ENCODE assay signal across 1 cellular context in the genomic region with DNA sequence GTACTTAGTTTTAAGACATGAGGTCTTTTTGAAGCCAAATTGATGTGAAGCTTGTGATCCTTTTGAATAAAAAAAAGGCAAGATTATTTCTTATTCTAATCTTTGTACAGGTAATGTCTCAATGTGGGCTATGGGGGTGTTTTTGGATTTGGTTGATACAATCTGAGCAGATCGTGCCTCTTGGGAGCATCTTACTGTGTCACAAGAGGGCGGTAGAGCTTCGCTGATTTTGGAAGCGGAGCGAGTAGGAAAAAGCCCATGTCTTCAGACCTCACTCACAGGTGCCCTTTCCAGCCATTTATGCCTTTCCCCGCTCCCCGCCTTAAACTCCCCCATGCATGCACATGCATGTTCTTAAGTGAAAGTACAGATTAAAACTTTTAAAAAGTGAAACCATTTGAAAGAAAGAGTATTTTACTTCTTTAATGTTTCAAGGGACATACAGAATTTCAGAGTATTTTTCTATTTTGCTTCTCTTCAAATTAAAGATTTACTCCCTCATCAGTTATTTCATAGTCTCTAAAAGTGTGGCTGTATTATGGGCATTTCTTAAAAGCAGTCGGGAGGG.
TF ChIP-seq lines count a peak whose summit lies in the region.

No MANE protein-coding gene starts in this region.

TF ChIP-seq in GM23338, 12 proteins besides CTCF, POLR2A, EP300 and RAD21 (continued from another document):
- TF ChIP-seq, protein P1, sequence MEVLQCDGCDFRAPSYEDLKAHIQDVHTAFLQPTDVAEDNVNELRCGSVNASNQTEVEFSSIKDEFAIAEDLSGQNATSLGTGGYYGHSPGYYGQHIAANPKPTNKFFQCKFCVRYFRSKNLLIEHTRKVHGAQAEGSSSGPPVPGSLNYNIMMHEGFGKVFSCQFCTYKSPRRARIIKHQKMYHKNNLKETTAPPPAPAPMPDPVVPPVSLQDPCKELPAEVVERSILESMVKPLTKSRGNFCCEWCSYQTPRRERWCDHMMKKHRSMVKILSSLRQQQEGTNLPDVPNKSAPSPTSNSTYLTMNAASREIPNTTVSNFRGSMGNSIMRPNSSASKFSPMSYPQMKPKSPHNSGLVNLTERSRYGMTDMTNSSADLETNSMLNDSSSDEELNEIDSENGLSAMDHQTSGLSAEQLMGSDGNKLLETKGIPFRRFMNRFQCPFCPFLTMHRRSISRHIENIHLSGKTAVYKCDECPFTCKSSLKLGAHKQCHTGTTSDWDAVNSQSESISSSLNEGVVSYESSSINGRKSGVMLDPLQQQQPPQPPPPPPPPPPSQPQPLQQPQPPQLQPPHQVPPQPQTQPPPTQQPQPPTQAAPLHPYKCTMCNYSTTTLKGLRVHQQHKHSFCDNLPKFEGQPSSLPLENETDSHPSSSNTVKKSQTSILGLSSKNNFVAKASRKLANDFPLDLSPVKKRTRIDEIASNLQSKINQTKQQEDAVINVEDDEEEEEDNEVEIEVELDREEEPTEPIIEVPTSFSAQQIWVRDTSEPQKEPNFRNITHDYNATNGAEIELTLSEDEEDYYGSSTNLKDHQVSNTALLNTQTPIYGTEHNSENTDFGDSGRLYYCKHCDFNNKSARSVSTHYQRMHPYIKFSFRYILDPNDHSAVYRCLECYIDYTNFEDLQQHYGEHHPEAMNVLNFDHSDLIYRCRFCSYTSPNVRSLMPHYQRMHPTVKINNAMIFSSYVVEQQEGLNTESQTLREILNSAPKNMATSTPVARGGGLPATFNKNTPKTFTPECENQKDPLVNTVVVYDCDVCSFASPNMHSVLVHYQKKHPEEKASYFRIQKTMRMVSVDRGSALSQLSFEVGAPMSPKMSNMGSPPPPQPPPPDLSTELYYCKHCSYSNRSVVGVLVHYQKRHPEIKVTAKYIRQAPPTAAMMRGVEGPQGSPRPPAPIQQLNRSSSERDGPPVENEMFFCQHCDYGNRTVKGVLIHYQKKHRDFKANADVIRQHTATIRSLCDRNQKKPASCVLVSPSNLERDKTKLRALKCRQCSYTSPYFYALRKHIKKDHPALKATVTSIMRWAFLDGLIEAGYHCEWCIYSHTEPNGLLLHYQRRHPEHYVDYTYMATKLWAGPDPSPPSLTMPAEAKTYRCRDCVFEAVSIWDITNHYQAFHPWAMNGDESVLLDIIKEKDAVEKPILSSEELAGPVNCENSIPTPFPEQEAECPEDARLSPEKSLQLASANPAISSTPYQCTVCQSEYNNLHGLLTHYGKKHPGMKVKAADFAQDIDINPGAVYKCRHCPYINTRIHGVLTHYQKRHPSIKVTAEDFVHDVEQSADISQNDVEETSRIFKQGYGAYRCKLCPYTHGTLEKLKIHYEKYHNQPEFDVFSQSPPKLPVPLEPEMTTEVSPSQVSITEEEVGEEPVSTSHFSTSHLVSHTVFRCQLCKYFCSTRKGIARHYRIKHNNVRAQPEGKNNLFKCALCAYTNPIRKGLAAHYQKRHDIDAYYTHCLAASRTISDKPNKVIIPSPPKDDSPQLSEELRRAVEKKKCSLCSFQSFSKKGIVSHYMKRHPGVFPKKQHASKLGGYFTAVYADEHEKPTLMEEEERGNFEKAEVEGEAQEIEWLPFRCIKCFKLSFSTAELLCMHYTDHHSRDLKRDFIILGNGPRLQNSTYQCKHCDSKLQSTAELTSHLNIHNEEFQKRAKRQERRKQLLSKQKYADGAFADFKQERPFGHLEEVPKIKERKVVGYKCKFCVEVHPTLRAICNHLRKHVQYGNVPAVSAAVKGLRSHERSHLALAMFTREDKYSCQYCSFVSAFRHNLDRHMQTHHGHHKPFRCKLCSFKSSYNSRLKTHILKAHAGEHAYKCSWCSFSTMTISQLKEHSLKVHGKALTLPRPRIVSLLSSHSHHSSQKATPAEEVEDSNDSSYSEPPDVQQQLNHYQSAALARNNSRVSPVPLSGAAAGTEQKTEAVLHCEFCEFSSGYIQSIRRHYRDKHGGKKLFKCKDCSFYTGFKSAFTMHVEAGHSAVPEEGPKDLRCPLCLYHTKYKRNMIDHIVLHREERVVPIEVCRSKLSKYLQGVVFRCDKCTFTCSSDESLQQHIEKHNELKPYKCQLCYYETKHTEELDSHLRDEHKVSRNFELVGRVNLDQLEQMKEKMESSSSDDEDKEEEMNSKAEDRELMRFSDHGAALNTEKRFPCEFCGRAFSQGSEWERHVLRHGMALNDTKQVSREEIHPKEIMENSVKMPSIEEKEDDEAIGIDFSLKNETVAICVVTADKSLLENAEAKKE (CRISPR knock-in tag; IDR thresholded peaks at IDR 0.05) = no peak
